In genomic region chr5:117333011-117333410, GRCh38 we compare ENCODE assay signal across 3 cellular contexts.
"Had no signal": no experiment of that assay in that cellular context is flagged by ENCODE, and none has a peak within 500 bp of the region (broad histone marks: within the 10 kb centered on the region; RNA-seq: fewer than 3 reads in every experiment).

No MANE protein-coding gene starts in this region.

- DNase-seq: H9, HCEC 1CT, IMR-90 had no signal
